In the genomic region with DNA sequence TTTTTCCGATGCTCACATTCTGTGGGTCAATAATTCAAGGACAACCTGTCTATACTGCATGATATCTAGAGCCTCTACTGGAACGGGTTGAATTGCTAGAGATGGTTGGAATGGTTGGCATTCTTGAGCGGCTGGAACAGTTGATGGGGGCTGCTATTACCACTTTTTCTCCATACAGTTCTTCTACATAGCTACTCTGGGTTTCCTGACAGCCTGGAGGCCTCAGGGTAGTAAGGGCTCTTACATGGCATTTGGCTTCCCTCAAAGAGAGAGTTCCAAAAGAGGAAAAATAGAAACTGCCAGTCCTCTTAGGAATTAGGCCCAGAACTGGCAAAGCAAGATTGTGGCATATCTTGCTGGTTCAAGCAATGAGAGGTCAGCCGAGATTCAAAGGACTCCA, we compare ENCODE assay signal across 1 cellular context.
TF ChIP-seq lines count a peak whose summit lies in the region.

No MANE protein-coding gene starts in this region.

TF ChIP-seq in K562, 482 proteins besides CTCF, POLR2A, EP300 and RAD21 (continued from another document):
- TF ChIP-seq, protein P1, sequence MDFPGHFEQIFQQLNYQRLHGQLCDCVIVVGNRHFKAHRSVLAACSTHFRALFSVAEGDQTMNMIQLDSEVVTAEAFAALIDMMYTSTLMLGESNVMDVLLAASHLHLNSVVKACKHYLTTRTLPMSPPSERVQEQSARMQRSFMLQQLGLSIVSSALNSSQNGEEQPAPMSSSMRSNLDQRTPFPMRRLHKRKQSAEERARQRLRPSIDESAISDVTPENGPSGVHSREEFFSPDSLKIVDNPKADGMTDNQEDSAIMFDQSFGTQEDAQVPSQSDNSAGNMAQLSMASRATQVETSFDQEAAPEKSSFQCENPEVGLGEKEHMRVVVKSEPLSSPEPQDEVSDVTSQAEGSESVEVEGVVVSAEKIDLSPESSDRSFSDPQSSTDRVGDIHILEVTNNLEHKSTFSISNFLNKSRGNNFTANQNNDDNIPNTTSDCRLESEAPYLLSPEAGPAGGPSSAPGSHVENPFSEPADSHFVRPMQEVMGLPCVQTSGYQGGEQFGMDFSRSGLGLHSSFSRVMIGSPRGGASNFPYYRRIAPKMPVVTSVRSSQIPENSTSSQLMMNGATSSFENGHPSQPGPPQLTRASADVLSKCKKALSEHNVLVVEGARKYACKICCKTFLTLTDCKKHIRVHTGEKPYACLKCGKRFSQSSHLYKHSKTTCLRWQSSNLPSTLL (IDR thresholded peaks at IDR 0.05): no peak
TF ChIP-seq in K562: peak in this region for 1.
